In genomic region chr1:30950700-30951099, GRCh38 we compare ENCODE assay signal across 2 cellular contexts.
TF ChIP-seq lines count a peak whose summit lies in the region.

No MANE protein-coding gene starts in this region.

TF ChIP-seq in liver, 16 proteins besides CTCF, POLR2A, EP300 and RAD21:
- peak in 1 of 2 donors; percentile 70 for TF ChIP-seq RXRA (IDR thresholded peaks at IDR 0.05)
- TF ChIP-seq, protein P1, sequence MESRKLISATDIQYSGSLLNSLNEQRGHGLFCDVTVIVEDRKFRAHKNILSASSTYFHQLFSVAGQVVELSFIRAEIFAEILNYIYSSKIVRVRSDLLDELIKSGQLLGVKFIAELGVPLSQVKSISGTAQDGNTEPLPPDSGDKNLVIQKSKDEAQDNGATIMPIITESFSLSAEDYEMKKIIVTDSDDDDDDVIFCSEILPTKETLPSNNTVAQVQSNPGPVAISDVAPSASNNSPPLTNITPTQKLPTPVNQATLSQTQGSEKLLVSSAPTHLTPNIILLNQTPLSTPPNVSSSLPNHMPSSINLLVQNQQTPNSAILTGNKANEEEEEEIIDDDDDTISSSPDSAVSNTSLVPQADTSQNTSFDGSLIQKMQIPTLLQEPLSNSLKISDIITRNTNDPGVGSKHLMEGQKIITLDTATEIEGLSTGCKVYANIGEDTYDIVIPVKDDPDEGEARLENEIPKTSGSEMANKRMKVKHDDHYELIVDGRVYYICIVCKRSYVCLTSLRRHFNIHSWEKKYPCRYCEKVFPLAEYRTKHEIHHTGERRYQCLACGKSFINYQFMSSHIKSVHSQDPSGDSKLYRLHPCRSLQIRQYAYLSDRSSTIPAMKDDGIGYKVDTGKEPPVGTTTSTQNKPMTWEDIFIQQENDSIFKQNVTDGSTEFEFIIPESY (IDR thresholded peaks at IDR 0.05): peak; percentile 40
- TF ChIP-seq SP1 (IDR thresholded peaks at IDR 0.05): peak; percentile 38
- peak; percentile 95 for TF ChIP-seq FOXA2 (IDR thresholded peaks at IDR 0.05)
- peak; percentile 74 for TF ChIP-seq FOXA1 (IDR thresholded peaks at IDR 0.05)
- TF ChIP-seq, protein P2, sequence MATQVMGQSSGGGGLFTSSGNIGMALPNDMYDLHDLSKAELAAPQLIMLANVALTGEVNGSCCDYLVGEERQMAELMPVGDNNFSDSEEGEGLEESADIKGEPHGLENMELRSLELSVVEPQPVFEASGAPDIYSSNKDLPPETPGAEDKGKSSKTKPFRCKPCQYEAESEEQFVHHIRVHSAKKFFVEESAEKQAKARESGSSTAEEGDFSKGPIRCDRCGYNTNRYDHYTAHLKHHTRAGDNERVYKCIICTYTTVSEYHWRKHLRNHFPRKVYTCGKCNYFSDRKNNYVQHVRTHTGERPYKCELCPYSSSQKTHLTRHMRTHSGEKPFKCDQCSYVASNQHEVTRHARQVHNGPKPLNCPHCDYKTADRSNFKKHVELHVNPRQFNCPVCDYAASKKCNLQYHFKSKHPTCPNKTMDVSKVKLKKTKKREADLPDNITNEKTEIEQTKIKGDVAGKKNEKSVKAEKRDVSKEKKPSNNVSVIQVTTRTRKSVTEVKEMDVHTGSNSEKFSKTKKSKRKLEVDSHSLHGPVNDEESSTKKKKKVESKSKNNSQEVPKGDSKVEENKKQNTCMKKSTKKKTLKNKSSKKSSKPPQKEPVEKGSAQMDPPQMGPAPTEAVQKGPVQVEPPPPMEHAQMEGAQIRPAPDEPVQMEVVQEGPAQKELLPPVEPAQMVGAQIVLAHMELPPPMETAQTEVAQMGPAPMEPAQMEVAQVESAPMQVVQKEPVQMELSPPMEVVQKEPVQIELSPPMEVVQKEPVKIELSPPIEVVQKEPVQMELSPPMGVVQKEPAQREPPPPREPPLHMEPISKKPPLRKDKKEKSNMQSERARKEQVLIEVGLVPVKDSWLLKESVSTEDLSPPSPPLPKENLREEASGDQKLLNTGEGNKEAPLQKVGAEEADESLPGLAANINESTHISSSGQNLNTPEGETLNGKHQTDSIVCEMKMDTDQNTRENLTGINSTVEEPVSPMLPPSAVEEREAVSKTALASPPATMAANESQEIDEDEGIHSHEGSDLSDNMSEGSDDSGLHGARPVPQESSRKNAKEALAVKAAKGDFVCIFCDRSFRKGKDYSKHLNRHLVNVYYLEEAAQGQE (IDR thresholded peaks at IDR 0.05): no peak
- TF ChIP-seq YY1 (IDR thresholded peaks at IDR 0.05): peak; percentile 31
- no peak for TF ChIP-seq TAF1 (conservative IDR thresholded peaks at IDR 0.05)
- peak in 1 of 2 donors; percentile 35 for TF ChIP-seq JUND (IDR thresholded peaks at IDR 0.05)
- TF ChIP-seq, protein P3, sequence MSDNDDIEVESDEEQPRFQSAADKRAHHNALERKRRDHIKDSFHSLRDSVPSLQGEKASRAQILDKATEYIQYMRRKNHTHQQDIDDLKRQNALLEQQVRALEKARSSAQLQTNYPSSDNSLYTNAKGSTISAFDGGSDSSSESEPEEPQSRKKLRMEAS (IDR thresholded peaks at IDR 0.05): peak; percentile 72
- peak; percentile 60 to 62 for TF ChIP-seq HNF4A (conservative IDR thresholded peaks at IDR 0.05)
- no peak for TF ChIP-seq HNF4G (IDR thresholded peaks at IDR 0.05)

TF ChIP-seq in HepG2, 621 proteins besides CTCF, POLR2A, EP300 and RAD21:
- TF ChIP-seq MEIS1 (CRISPR knock-in tag; IDR thresholded peaks at IDR 0.05; ENCODE audit: borderline replicate concordance): no peak
- TF ChIP-seq IKZF4 (CRISPR knock-in tag; IDR thresholded peaks at IDR 0.05; ENCODE audit: borderline replicate concordance, low read depth, not compliant biosample characterization): no peak
- TF ChIP-seq ZNF766 (CRISPR knock-in tag; IDR thresholded peaks at IDR 0.05; ENCODE audit: borderline replicate concordance): no peak
- TF ChIP-seq ELF3 (CRISPR knock-in tag; IDR thresholded peaks at IDR 0.05): no peak
- TF ChIP-seq GATA4 (IDR thresholded peaks at IDR 0.05; ENCODE audit: borderline replicate concordance, low read depth): no peak
- TF ChIP-seq ZNF484 (CRISPR knock-in tag; IDR thresholded peaks at IDR 0.05; ENCODE audit: borderline replicate concordance, low read depth): no peak
- TF ChIP-seq ZNF660 (CRISPR knock-in tag; IDR thresholded peaks at IDR 0.05; ENCODE audit: borderline replicate concordance, low read depth): no peak
- TF ChIP-seq ZNF205 (CRISPR knock-in tag; IDR thresholded peaks at IDR 0.05): no peak
- no peak for TF ChIP-seq PHB2 (IDR thresholded peaks at IDR 0.05; ENCODE audit: partially characterized antibody)
- TF ChIP-seq, protein P4, sequence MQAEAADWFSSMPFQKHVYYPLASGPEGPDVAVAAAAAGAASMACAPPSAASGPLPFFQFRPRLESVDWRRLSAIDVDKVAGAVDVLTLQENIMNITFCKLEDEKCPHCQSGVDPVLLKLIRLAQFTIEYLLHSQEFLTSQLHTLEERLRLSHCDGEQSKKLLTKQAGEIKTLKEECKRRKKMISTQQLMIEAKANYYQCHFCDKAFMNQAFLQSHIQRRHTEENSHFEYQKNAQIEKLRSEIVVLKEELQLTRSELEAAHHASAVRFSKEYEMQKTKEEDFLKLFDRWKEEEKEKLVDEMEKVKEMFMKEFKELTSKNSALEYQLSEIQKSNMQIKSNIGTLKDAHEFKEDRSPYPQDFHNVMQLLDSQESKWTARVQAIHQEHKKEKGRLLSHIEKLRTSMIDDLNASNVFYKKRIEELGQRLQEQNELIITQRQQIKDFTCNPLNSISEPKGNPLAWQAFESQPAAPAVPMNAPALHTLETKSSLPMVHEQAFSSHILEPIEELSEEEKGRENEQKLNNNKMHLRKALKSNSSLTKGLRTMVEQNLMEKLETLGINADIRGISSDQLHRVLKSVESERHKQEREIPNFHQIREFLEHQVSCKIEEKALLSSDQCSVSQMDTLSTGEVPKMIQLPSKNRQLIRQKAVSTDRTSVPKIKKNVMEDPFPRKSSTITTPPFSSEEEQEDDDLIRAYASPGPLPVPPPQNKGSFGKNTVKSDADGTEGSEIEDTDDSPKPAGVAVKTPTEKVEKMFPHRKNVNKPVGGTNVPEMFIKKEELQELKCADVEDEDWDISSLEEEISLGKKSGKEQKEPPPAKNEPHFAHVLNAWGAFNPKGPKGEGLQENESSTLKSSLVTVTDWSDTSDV (CRISPR knock-in tag; IDR thresholded peaks at IDR 0.05): no peak
- TF ChIP-seq ZNF878 (CRISPR knock-in tag; IDR thresholded peaks at IDR 0.05): no peak
